15 cellular contexts compared by ENCODE assay signal in genomic region chr2:113342650-113343049, GRCh38.
A peak's percentile ranks its signal among the peaks of the same experiment; 100 is the strongest.
DNase-seq lines count a peak whose midpoint lies in the region; ATAC-seq and TF ChIP-seq lines count a peak whose summit lies in the region.
"Had no signal": no experiment of that assay in that cellular context is flagged by ENCODE, and none has a peak within 500 bp of the region (broad histone marks: within the 10 kb centered on the region; RNA-seq: fewer than 3 reads in every experiment).

No MANE protein-coding gene starts in this region.

- H3K27ac ChIP-seq in hepatocyte: no peak overlapping the region
- H3K27ac ChIP-seq: 22Rv1, skin epidermis had no signal

- H3K4me1 ChIP-seq in hepatocyte (ENCODE audit: insufficient read depth): no peaks in the 10 kb centered on the region

- H3K36me3 ChIP-seq in hepatocyte (replicated peaks; ENCODE audit: insufficient read depth, low read depth): no peaks in the 10 kb centered on the region
- H3K36me3 ChIP-seq: adrenal gland had no signal

- DNase-seq in activated CD4-positive, alpha-beta T cell treated with anti-CD3 and anti-CD28 coated beads for 36 hours: peak; percentile 13
- DNase-seq in activated CD4-positive, alpha-beta T cell treated with anti-CD3 and anti-CD28 coated beads, Interleukin-2, amount 50 U/mL, for 48 hours: no peak
- DNase-seq in NOMO-1 treated with DMSO at 0.1 percent for 48 hours (lab: John Stamatoyannopoulos, UW; ENCODE audit: unreplicated experiment) (peak; percentile 87), posterior vena cava (ENCODE audit: low spot score) (peak; percentile 83), hepatocyte (ENCODE audit: low spot score) (no peak)
- peak; percentile 42 for DNase-seq in activated CD8-positive, alpha-beta T cell treated with anti-CD3 and anti-CD28 coated beads, Interleukin-2, amount 10 ng/mL, durations not matched to agents 7 days and 5 days
- no peak for DNase-seq in stimulated activated naive CD4-positive, alpha-beta T cell treated with Interleukin-2 at 50 U/mL for 16 hours (lab: John Stamatoyannopoulos, UW)
- DNase-seq: NCI-H187 treated with DMSO at 0.1 percent for 48 hours, NCI-H748 treated with DMSO at 0.1 percent for 48 hours, SHP77 treated with DMSO at 0.1 percent for 48 hours had no signal

- H3K27me3 ChIP-seq in hepatocyte: no peaks in the 10 kb centered on the region
- H3K27me3 ChIP-seq: adrenal gland had no signal

- H3K27ac Mint-ChIP-seq in activated CD4-positive, alpha-beta T cell treated with anti-CD3 and anti-CD28 coated beads for 36 hours: no peak overlapping the region
- H3K27ac Mint-ChIP-seq in activated CD8-positive, alpha-beta T cell treated with anti-CD3 and anti-CD28 coated beads, Interleukin-2, amount 10 ng/mL, durations not matched to agents 7 days and 5 days: no peak overlapping the region

- H3K27me3 Mint-ChIP-seq in activated CD4-positive, alpha-beta T cell treated with anti-CD3 and anti-CD28 coated beads for 36 hours: peaks cover 7% of the 10 kb centered on the region
- peaks cover 28% of the 10 kb centered on the region for H3K27me3 Mint-ChIP-seq in activated CD8-positive, alpha-beta T cell treated with anti-CD3 and anti-CD28 coated beads, Interleukin-2, amount 10 ng/mL, durations not matched to agents 7 days and 5 days (ENCODE audit: low read depth)

- H3K4me3 Mint-ChIP-seq in activated CD4-positive, alpha-beta T cell treated with anti-CD3 and anti-CD28 coated beads for 36 hours: no peak overlapping the region
- H3K4me3 Mint-ChIP-seq in activated CD8-positive, alpha-beta T cell treated with anti-CD3 and anti-CD28 coated beads, Interleukin-2, amount 10 ng/mL, durations not matched to agents 7 days and 5 days: no peak overlapping the region

- ATAC-seq in activated CD4-positive, alpha-beta T cell treated with anti-CD3 and anti-CD28 coated beads for 36 hours: peak; percentile 42
- peak; percentile 75 for ATAC-seq in activated CD8-positive, alpha-beta T cell treated with anti-CD3 and anti-CD28 coated beads, Interleukin-2, amount 10 ng/mL, durations not matched to agents 7 days and 5 days
- ATAC-seq in HG02973 (IDR thresholded peaks at IDR 0.05; ENCODE audit: unreplicated experiment): no peak

- TF ChIP-seq CTCF in hepatocyte (IDR thresholded peaks at IDR 0.05; ENCODE audit: poor library complexity): no peak

- H3K4me1 Mint-ChIP-seq in activated CD4-positive, alpha-beta T cell treated with anti-CD3 and anti-CD28 coated beads for 36 hours: peaks cover 7% of the 10 kb centered on the region
- peaks cover 10% of the 10 kb centered on the region for H3K4me1 Mint-ChIP-seq in activated CD8-positive, alpha-beta T cell treated with anti-CD3 and anti-CD28 coated beads, Interleukin-2, amount 10 ng/mL, durations not matched to agents 7 days and 5 days (ENCODE audit: low read depth)

- H3K9me3 ChIP-seq in hepatocyte (ENCODE audit: low read depth): no peaks in the 10 kb centered on the region
- H3K9me3 ChIP-seq: adrenal gland had no signal

- no peaks in the 10 kb centered on the region for H3K79me2 ChIP-seq in hepatocyte

- intact Hi-C loops in activated CD4-positive, alpha-beta T cell treated with anti-CD3 and anti-CD28 coated beads for 36 hours (cut with DNase I, micrococcal nuclease): no loop called here
- intact Hi-C loops in posterior vena cava (cut with DNase I): no loop called here

- H3K9me3 Mint-ChIP-seq in activated CD4-positive, alpha-beta T cell treated with anti-CD3 and anti-CD28 coated beads for 36 hours (ENCODE audit: low read depth): no peaks in the 10 kb centered on the region
- no peaks in the 10 kb centered on the region for H3K9me3 Mint-ChIP-seq in activated CD8-positive, alpha-beta T cell treated with anti-CD3 and anti-CD28 coated beads, Interleukin-2, amount 10 ng/mL, durations not matched to agents 7 days and 5 days (ENCODE audit: insufficient read depth)

- WGBS in hepatocyte (ENCODE audit: low lambda C conversion rate, missing lambda C conversion rate): 73% methylated on average over 9 of the region's 9 CpGs

- no peaks in the 10 kb centered on the region for H3K36me3 Mint-ChIP-seq in activated CD4-positive, alpha-beta T cell treated with anti-CD3 and anti-CD28 coated beads for 36 hours (ENCODE audit: low read depth)
- no peaks in the 10 kb centered on the region for H3K36me3 Mint-ChIP-seq in activated CD8-positive, alpha-beta T cell treated with anti-CD3 and anti-CD28 coated beads, Interleukin-2, amount 10 ng/mL, durations not matched to agents 7 days and 5 days (ENCODE audit: low read depth)

- CTCF ChIA-PET in activated CD4-positive, alpha-beta T cell treated with anti-CD3 and anti-CD28 coated beads for 36 hours (lab: Charles Lee): no interaction called here
- CTCF ChIA-PET in activated CD8-positive, alpha-beta T cell treated with anti-CD3 and anti-CD28 coated beads, Interleukin-2, amount 10 ng/mL, durations not matched to agents 7 days and 5 days (lab: Charles Lee): interaction anchor here (1.0 kb wide), 1 partner anchor 94 kb away, joined by 3 read pairs; no protein-coding TSS in a partner anchor

- H3K4me3 ChIP-seq in hepatocyte: no peak overlapping the region
- H3K4me3 ChIP-seq: adrenal gland, lung, skin epidermis had no signal

- no peak overlapping the region for H3K4me2 ChIP-seq in hepatocyte

- POLR2A ChIA-PET in activated CD4-positive, alpha-beta T cell treated with anti-CD3 and anti-CD28 coated beads for 36 hours (lab: Charles Lee): no interaction called here
- POLR2A ChIA-PET in activated CD8-positive, alpha-beta T cell treated with anti-CD3 and anti-CD28 coated beads, Interleukin-2, amount 10 ng/mL, durations not matched to agents 7 days and 5 days (lab: Charles Lee): no interaction called here

- H4K20me1 ChIP-seq in hepatocyte (ENCODE audit: insufficient read depth, poor library complexity, severe bottlenecking): no peaks in the 10 kb centered on the region

- H2AFZ ChIP-seq in hepatocyte: no peak overlapping the region

- H3K9me2 ChIP-seq in hepatocyte (replicated peaks; ENCODE audit: insufficient read depth): no peaks in the 10 kb centered on the region

Comparison
In these comparisons a context has a peak if more than half of its experiments do, and no peak if none do; other contexts are left out.
1. DNase-seq: peak in activated CD4-positive, alpha-beta T cell treated with anti-CD3 and anti-CD28 coated beads for 36 hours (single experiment), NOMO-1 treated with DMSO at 0.1 percent for 48 hours (single experiment), activated CD8-positive, alpha-beta T cell treated with anti-CD3 and anti-CD28 coated beads, Interleukin-2, amount 10 ng/mL, durations not matched to agents 7 days and 5 days (single experiment) and posterior vena cava (single experiment); none in activated CD4-positive, alpha-beta T cell treated with anti-CD3 and anti-CD28 coated beads, Interleukin-2, amount 50 U/mL, for 48 hours (0 of 2), hepatocyte (single experiment) and stimulated activated naive CD4-positive, alpha-beta T cell treated with Interleukin-2 at 50 U/mL for 16 hours (single experiment).